9 cellular contexts compared by ENCODE assay signal in genomic region chr19:17861542-17862402, GRCh38. TPM values are rescaled to one million over a fixed set of nuclear protein-coding genes. Genes with fewer than 3 reads are reported as not detected.
A peak's percentile ranks its signal among the peaks of the same experiment; 100 is the strongest.
DNase-seq lines count a peak whose midpoint lies in the region; ATAC-seq and TF ChIP-seq lines count a peak whose summit lies in the region.
"Had no signal": no experiment of that assay in that cellular context is flagged by ENCODE, and none has a peak within 500 bp of the region (broad histone marks: within the 10 kb centered on the region; RNA-seq: fewer than 3 reads in every experiment).

No MANE protein-coding gene starts in this region.

- H3K27ac ChIP-seq in RWPE2 (ENCODE audit: poor library complexity, severe bottlenecking), result peak overlapping the region; percentile 74

- H3K4me3 ChIP-seq in RWPE2 (ENCODE audit: severe bottlenecking), result peak overlapping the region; percentile 76
- peak overlapping the region; percentile 93 for H3K4me3 ChIP-seq in epithelial cell of proximal tubule (ENCODE audit: low read depth, low read length)
- peak overlapping the region; percentile 100 for H3K4me3 ChIP-seq in skeletal muscle cell (ENCODE audit: low read depth, low read length)

- no peaks in the 10 kb centered on the region for H3K27me3 Mint-ChIP-seq in T-helper 1 cell treated with Interleukin-12 subunit alpha and Interleukin-12 subunit beta and Interleukin-4 antibody, amounts not matched to agents 30 μg/mL and 1 μg/mL, for 36 hours (ENCODE audit: low read depth)

- peak overlapping the region; percentile 99 for H3K4me3 Mint-ChIP-seq in T-helper 1 cell treated with Interleukin-12 subunit alpha and Interleukin-12 subunit beta and Interleukin-4 antibody, amounts not matched to agents 30 μg/mL and 1 μg/mL, for 36 hours

- no peak for ATAC-seq in RWPE2 (ENCODE audit: low read depth)

- in situ Hi-C loops in KBM-7 (cut with MboI; ENCODE audit: low pct_unique_long_range_greater_than_20kb, low sequenced_read_pairs), result no loop called here

- no peaks in the 10 kb centered on the region for H3K27me3 ChIP-seq in RWPE2 (ENCODE audit: insufficient read depth, poor library complexity, severe bottlenecking)

- H3K27ac Mint-ChIP-seq in T-helper 1 cell treated with Interleukin-12 subunit alpha and Interleukin-12 subunit beta and Interleukin-4 antibody, amounts not matched to agents 30 μg/mL and 1 μg/mL, for 36 hours, result peak overlapping the region; percentile 96

- peaks cover 49% of the 10 kb centered on the region for H3K36me3 ChIP-seq in RWPE2 (ENCODE audit: low read depth)

- DNase-seq in T-helper 1 cell (no peak), RWPE2 (ENCODE audit: low spot score) (peak; percentile 34), epithelial cell of proximal tubule (ENCODE audit: low read depth) (no peak), skeletal muscle cell (ENCODE audit: low read depth) (no peak), KBM-7 (no peak), COLO668 (lab: John Stamatoyannopoulos, UW; ENCODE audit: unreplicated experiment) (no peak), GM10266 (ENCODE audit: extremely low spot score) (no peak)

- H3K36me3 Mint-ChIP-seq in T-helper 1 cell treated with Interleukin-12 subunit alpha and Interleukin-12 subunit beta and Interleukin-4 antibody, amounts not matched to agents 30 μg/mL and 1 μg/mL, for 36 hours (ENCODE audit: low read depth), result peaks cover 40% of the 10 kb centered on the region

- H3K4me1 Mint-ChIP-seq in T-helper 1 cell treated with Interleukin-12 subunit alpha and Interleukin-12 subunit beta and Interleukin-4 antibody, amounts not matched to agents 30 μg/mL and 1 μg/mL, for 36 hours (ENCODE audit: low read depth), result peaks cover 17% of the 10 kb centered on the region

- TF ChIP-seq CTCF in RWPE2 (IDR thresholded peaks at IDR 0.05; ENCODE audit: poor library complexity, severe bottlenecking) (no peak), epithelial cell of proximal tubule (conservative IDR thresholded peaks at IDR 0.05; ENCODE audit: low read depth, low read length) (no peak), GM10266 (IDR thresholded peaks at IDR 0.05; ENCODE audit: control insufficient read depth, insufficient read depth, low read depth, missing control alignments) (no peak)

- H3K4me1 ChIP-seq in RWPE2 (ENCODE audit: insufficient read depth, poor library complexity, severe bottlenecking), result peaks cover 18% of the 10 kb centered on the region

- H3K9me3 Mint-ChIP-seq in T-helper 1 cell treated with Interleukin-12 subunit alpha and Interleukin-12 subunit beta and Interleukin-4 antibody, amounts not matched to agents 30 μg/mL and 1 μg/mL, for 36 hours, result no peaks in the 10 kb centered on the region

- no peaks in the 10 kb centered on the region for H3K9me3 ChIP-seq in RWPE2 (ENCODE audit: severe bottlenecking)

RNA-seq across cellular contexts. Expression of gene RPL18A, which starts 2.1 kb away (rescaled TPM):
- total RNA-seq in epithelial cell of proximal tubule, result 1,780 and 2,411 TPM in 2 replicates

RNA-seq across cellular contexts. Expression of gene SLC5A5, which starts 10.0 kb away (rescaled TPM):
- not detected in 2 replicates for total RNA-seq in epithelial cell of proximal tubule

RNA-seq across cellular contexts. Expression of gene JAK3, which starts 14.0 kb away (rescaled TPM):
- 5.3 and 8.0 TPM in 2 replicates for total RNA-seq in epithelial cell of proximal tubule

RNA-seq across cellular contexts. Expression of gene INSL3, which starts 40.5 kb away (rescaled TPM):
- not detected in 2 replicates for total RNA-seq in epithelial cell of proximal tubule
- total RNA-seq: NCI-H460 had no signal
